8 cellular contexts compared by ENCODE assay signal in the genomic region with DNA sequence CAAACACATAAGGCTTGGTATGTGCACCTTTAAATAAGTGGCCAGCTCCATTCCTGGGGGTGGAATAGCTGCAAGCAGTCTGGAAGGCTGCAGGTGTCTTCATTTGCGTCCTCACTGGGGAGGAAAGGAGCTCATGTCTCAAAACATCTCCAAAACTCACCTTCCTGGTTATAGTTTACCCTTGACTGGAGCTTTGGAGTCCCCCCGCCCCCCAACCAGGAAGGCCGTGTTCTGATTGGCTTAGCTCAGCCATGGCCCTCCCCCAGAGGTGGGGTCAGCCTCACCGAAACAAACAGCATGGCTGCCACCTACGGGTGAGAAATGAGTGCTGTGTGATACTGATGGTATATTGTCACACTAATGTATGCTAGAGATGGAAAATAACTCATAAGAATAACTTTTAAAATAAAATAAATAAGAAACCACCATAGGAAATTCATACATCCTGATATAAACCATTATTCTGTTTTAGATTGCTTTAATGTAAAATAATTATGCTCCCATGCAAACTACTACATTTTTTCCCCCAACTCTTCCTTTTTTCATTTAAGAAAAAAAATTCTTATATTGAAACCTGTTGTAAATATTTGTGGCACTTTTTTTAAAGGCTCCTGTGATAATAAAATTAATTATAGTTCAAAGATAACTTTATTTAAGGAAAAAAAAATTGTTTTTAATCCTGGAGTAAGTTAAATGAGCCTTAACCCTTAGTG.
DNase-seq lines count a peak whose midpoint lies in the region; ATAC-seq, FAIRE-seq and TF ChIP-seq lines count a peak whose summit lies in the region.

No MANE protein-coding gene starts in this region.

- CTCF ChIA-PET in OCI-LY7 (lab: Charles Lee; ENCODE audit: unreplicated experiment) = interaction anchor here (0.6 to 1.1 kb wide), 2 partner anchors 8 to 27 kb away, joined by 3 read pairs; no protein-coding TSS in a partner anchor
- CTCF ChIA-PET in K562 (lab: Yijun Ruan, JAX; ENCODE audit: low intra/inter-chr PET ratio) = interaction anchor here (0.6 kb wide), 1 partner anchor 1751 kb away, joined by 3 read pairs; no protein-coding TSS in a partner anchor

- BruUV-seq in OCI-LY7 (replicated peaks; lab: Mats Ljungman, UMichigan) (no TSS peak), K562 (replicated peaks; lab: Mats Ljungman, UMichigan) (no TSS peak)

- TF ChIP-seq CTCF in OCI-LY7 (conservative IDR thresholded peaks at IDR 0.05; ENCODE audit: low read length) (peak; percentile 78), K562 (IDR thresholded peaks at IDR 0.05 in 2 of 3, conservative IDR thresholded peaks at IDR 0.05 in 1 of 3; ENCODE audit: insufficient read depth in 2 of 3, low read depth in 1 of 3, low read length in 3 of 3) (peak in 2 of 3 experiments; percentile 7 to 26; a peak in 2 of 6 replicates), right lobe of liver (IDR thresholded peaks at IDR 0.05) (peak; percentile 55 to 73 (median 70))

- H3K4me3 ChIP-seq in OCI-LY7 (ENCODE audit: low read depth, low read length, poor library complexity, severe bottlenecking) (no peak overlapping the region), K562 (no peak overlapping the region), right lobe of liver (no peak overlapping the region)

- peak; percentile 100 for ATAC-seq in GM21360 (IDR thresholded peaks at IDR 0.05; ENCODE audit: unreplicated experiment)
- ATAC-seq in HG03521 (IDR thresholded peaks at IDR 0.05; ENCODE audit: unreplicated experiment) = peak; percentile 98
- ATAC-seq in K562 = peak; percentile 92
- ATAC-seq in right lobe of liver = peak; percentile 100

- no peaks in the 10 kb centered on the region for H4K20me1 ChIP-seq in OCI-LY7 (ENCODE audit: insufficient read depth, low read length)
- no peaks in the 10 kb centered on the region for H4K20me1 ChIP-seq in K562 (replicated peaks; ENCODE audit: control insufficient read depth, insufficient read depth, low read length)

- 0% methylated on average over 5 of the region's 5 CpGs for WGBS in K562 (ENCODE audit: insufficient coverage, low coverage, missing lambda C conversion rate)
- WGBS in right lobe of liver (ENCODE audit: insufficient coverage, low coverage, low lambda C conversion rate, missing lambda C conversion rate) = 16% methylated on average over 5 of the region's 5 CpGs

- DNase-seq in NCI-H146 (lab: John Stamatoyannopoulos, UW) (peak; percentile 30), NCI-H146 treated with DMSO at 0.1 percent for 48 hours (lab: John Stamatoyannopoulos, UW; ENCODE audit: unreplicated experiment) (no peak), OCI-LY7 (ENCODE audit: low spot score) (peak; percentile 80), K562 (ENCODE audit: extremely low read depth in 1 of 4, low spot score in 3 of 4) (peak; percentile 57 to 86 (median 80)), right lobe of liver (peak; percentile 85 to 91 (median 88)), NCI-H187 (lab: John Stamatoyannopoulos, UW) (no peak)

- FAIRE-seq in K562 (lab: Jason Lieb, UNC) = no peak

- H3K79me2 ChIP-seq in OCI-LY7 (ENCODE audit: insufficient read depth, low read depth, low read length) = no peaks in the 10 kb centered on the region
- no peaks in the 10 kb centered on the region for H3K79me2 ChIP-seq in K562 (ENCODE audit: control insufficient read depth, insufficient read depth, low read length)

- H3K27ac ChIP-seq in OCI-LY7 (ENCODE audit: low read depth, low read length, poor library complexity, severe bottlenecking) = no peak overlapping the region
- no peak overlapping the region for H3K27ac ChIP-seq in K562 (ENCODE audit: extremely low read depth, low read depth, low read length)
- H3K27ac ChIP-seq in right lobe of liver = no peak overlapping the region

- no peak overlapping the region for H3K9ac ChIP-seq in K562 (ENCODE audit: insufficient read depth in 1 of 2, low read depth in 2 of 2, low read length in 2 of 2)

- H3K9me2 ChIP-seq in OCI-LY7 (ENCODE audit: insufficient read depth, low read length) = no peaks in the 10 kb centered on the region

- H3K9me1 ChIP-seq in K562 (ENCODE audit: control insufficient read depth, insufficient read depth, low read length) = no peaks in the 10 kb centered on the region

- TF ChIP-seq POLR2A in K562 (conservative IDR thresholded peaks at IDR 0.05) = no peak
- no peak for TF ChIP-seq POLR2A in right lobe of liver (IDR thresholded peaks at IDR 0.05)

- H3K36me3 ChIP-seq in OCI-LY7 (ENCODE audit: insufficient read depth, low read length) (no peaks in the 10 kb centered on the region), K562 (ENCODE audit: control insufficient read depth, insufficient read depth, low read length) (no peaks in the 10 kb centered on the region), right lobe of liver (no peaks in the 10 kb centered on the region)

- peak overlapping the region; percentile 78 for H2AFZ ChIP-seq in OCI-LY7 (ENCODE audit: low read length)
- no peak overlapping the region for H2AFZ ChIP-seq in K562 (ENCODE audit: low read depth, low read length)

- peak overlapping the region; percentile 20; the same call in 1 of the 2 replicates for H3K4me2 ChIP-seq in OCI-LY7 (ENCODE audit: low read length)
- H3K4me2 ChIP-seq in K562 (ENCODE audit: insufficient read depth, low read length) = no peak overlapping the region

- no peaks in the 10 kb centered on the region for H3K27me3 ChIP-seq in K562 (ENCODE audit: control insufficient read depth in 2 of 2, insufficient read depth in 2 of 2, low read length in 2 of 2)
- no peaks in the 10 kb centered on the region for H3K27me3 ChIP-seq in right lobe of liver

- intact Hi-C loops in OCI-LY7 (cut with micrococcal nuclease; ENCODE audit: unreplicated experiment) (no loop called here), K562 (cut with micrococcal nuclease) (loop anchor here (10.0 kb wide), 2 partner anchors 1195 to 1695 kb away; partner anchors contain the start of gene HEATR1), right lobe of liver (cut with DNase I) (loop anchor here (5.0 to 10.0 kb wide), 2 partner anchors 115 to 118 kb away; no protein-coding TSS in a partner anchor)

- no peak for TF ChIP-seq EP300 in K562 (IDR thresholded peaks at IDR 0.05; ENCODE audit: low read length)

- TF ChIP-seq RAD21 in K562 (CRISPR knock-in tag; conservative IDR thresholded peaks at IDR 0.05 in 1 of 2, IDR thresholded peaks at IDR 0.05 in 1 of 2) = peak; percentile 18 to 48; a peak in 2 of 4 replicates

- POLR2A ChIA-PET in OCI-LY7 (lab: Charles Lee) (interaction anchor here (0.7 kb wide), 1 partner anchor 18 kb away, joined by 3 read pairs; no protein-coding TSS in a partner anchor), K562 (lab: Yijun Ruan, JAX) (no interaction called here)

- no peaks in the 10 kb centered on the region for H3K4me1 ChIP-seq in OCI-LY7 (ENCODE audit: insufficient read depth, low read length, poor library complexity, severe bottlenecking)
- H3K4me1 ChIP-seq in K562 (replicated peaks in 1 of 2; ENCODE audit: control insufficient read depth in 2 of 2, insufficient read depth in 2 of 2, low read length in 2 of 2) = no peaks in the 10 kb centered on the region
- H3K4me1 ChIP-seq in right lobe of liver = no peaks in the 10 kb centered on the region

- no peaks in the 10 kb centered on the region for H3K9me3 ChIP-seq in OCI-LY7 (ENCODE audit: low read length)
- no peaks in the 10 kb centered on the region; the same call in 1 of the 2 replicates for H3K9me3 ChIP-seq in K562 (replicated peaks; ENCODE audit: control insufficient read depth, insufficient read depth, low read depth, low read length)
- H3K9me3 ChIP-seq in right lobe of liver = no peaks in the 10 kb centered on the region

- in situ Hi-C loops in K562 (cut with MboI) = no loop called here

TF ChIP-seq in K562, 482 proteins besides CTCF, POLR2A, EP300 and RAD21 (continues in another document):
- no peak for TF ChIP-seq IFI16 (CRISPR knock-in tag; IDR thresholded peaks at IDR 0.05)
- TF ChIP-seq ZNF133 (CRISPR knock-in tag; IDR thresholded peaks at IDR 0.05) = no peak
- TF ChIP-seq, protein P1, sequence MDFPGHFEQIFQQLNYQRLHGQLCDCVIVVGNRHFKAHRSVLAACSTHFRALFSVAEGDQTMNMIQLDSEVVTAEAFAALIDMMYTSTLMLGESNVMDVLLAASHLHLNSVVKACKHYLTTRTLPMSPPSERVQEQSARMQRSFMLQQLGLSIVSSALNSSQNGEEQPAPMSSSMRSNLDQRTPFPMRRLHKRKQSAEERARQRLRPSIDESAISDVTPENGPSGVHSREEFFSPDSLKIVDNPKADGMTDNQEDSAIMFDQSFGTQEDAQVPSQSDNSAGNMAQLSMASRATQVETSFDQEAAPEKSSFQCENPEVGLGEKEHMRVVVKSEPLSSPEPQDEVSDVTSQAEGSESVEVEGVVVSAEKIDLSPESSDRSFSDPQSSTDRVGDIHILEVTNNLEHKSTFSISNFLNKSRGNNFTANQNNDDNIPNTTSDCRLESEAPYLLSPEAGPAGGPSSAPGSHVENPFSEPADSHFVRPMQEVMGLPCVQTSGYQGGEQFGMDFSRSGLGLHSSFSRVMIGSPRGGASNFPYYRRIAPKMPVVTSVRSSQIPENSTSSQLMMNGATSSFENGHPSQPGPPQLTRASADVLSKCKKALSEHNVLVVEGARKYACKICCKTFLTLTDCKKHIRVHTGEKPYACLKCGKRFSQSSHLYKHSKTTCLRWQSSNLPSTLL (IDR thresholded peaks at IDR 0.05) = no peak
- no peak for TF ChIP-seq ZKSCAN3 (CRISPR knock-in tag; IDR thresholded peaks at IDR 0.05)
- TF ChIP-seq SAFB (IDR thresholded peaks at IDR 0.05; ENCODE audit: borderline replicate concordance, low read depth, low read length) = no peak
- no peak for TF ChIP-seq POU5F1 (IDR thresholded peaks at IDR 0.05; ENCODE audit: borderline replicate concordance, low read depth, low read length, partially characterized antibody)
- no peak for TF ChIP-seq PATZ1 (CRISPR knock-in tag; IDR thresholded peaks at IDR 0.05; ENCODE audit: borderline replicate concordance)

Comparison
In these comparisons a context has a peak if more than half of its experiments do, and no peak if none do; other contexts are left out.
1. DNase-seq: peak in NCI-H146 (single experiment), OCI-LY7 (single experiment), K562 (4 of 4) and right lobe of liver (3 of 3); none in NCI-H146 treated with DMSO at 0.1 percent for 48 hours (single experiment) and NCI-H187 (0 of 2).
2. CTCF ChIP-seq: peak in every context shown above with its lines; median percentile 78 in OCI-LY7; 70 in right lobe of liver; 16 in K562.
3. Peak in every context shown above with its lines, with median percentiles within 50 percentile points of each other: ATAC-seq.